In genomic region chr5:14251733-14252132, GRCh38 we compare ENCODE assay signal across 12 cellular contexts.
A peak's percentile ranks its signal among the peaks of the same experiment; 100 is the strongest.
DNase-seq lines count a peak whose midpoint lies in the region; ATAC-seq and TF ChIP-seq lines count a peak whose summit lies in the region.
"Had no signal": no experiment of that assay in that cellular context is flagged by ENCODE, and none has a peak within 500 bp of the region (broad histone marks: within the 10 kb centered on the region; RNA-seq: fewer than 3 reads in every experiment).

No MANE protein-coding gene starts in this region.

- TF ChIP-seq CTCF in MCF 10A (IDR thresholded peaks at IDR 0.05; ENCODE audit: unreplicated experiment) (no peak), mammary epithelial cell (conservative IDR thresholded peaks at IDR 0.05 in 1 of 2, IDR thresholded peaks at IDR 0.05 in 1 of 2; ENCODE audit: extremely low read depth in 1 of 2, insufficient read depth in 1 of 2, low read depth in 1 of 2, low read length in 2 of 2) (no peak)

- H3K9me3 Mint-ChIP-seq in MCF 10A (ENCODE audit: unreplicated experiment) = no peaks in the 10 kb centered on the region

- H3K27ac ChIP-seq in mammary epithelial cell (ENCODE audit: insufficient read depth, low read depth, low read length) = no peak overlapping the region
- H3K27ac ChIP-seq in stomach smooth muscle (ENCODE audit: low read length) = peak overlapping the region; percentile 18
- no peak overlapping the region for H3K27ac ChIP-seq in aorta (ENCODE audit: low read depth in 1 of 2, low read length in 2 of 2)
- H3K27ac ChIP-seq: HL-60, vagina had no signal

- H3K9ac ChIP-seq in mammary epithelial cell (ENCODE audit: insufficient read depth, low read length) (no peak overlapping the region), stomach smooth muscle (ENCODE audit: low read length in 2 of 2) (no peak overlapping the region)

- peaks cover 99% of the 10 kb centered on the region for H3K79me2 ChIP-seq in mammary epithelial cell (ENCODE audit: insufficient read depth, low read length)

- dilution Hi-C loops in mammary epithelial cell (cut with HindIII; ENCODE audit: low sequenced_read_pairs) = no loop called here

- no peak overlapping the region for H3K4me3 Mint-ChIP-seq in MCF 10A (ENCODE audit: unreplicated experiment)

- POLR2A ChIA-PET in MCF 10A (lab: Yijun Ruan, JAX) = no interaction called here

- intact Hi-C loops in MCF 10A (cut with micrococcal nuclease) = no loop called here
- intact Hi-C loops in mammary epithelial cell (cut with micrococcal nuclease) = no loop called here
- intact Hi-C loops in aorta (cut with DNase I) = loop anchor here in 1 of 2 donors (5.0 kb wide), 1 partner anchor 34 kb away; no protein-coding TSS in a partner anchor

- in situ Hi-C loops in mammary epithelial cell (cut with MboI; ENCODE audit: low sequenced_read_pairs in 2 of 2) = no loop called here

- H3K9me3 ChIP-seq in mammary epithelial cell (replicated peaks; ENCODE audit: insufficient read depth, low read length) (peaks cover 24% of the 10 kb centered on the region), stomach smooth muscle (ENCODE audit: control insufficient read depth in 2 of 2, low read length in 2 of 2) (no peaks in the 10 kb centered on the region), aorta (ENCODE audit: control insufficient read depth, low read length) (no peaks in the 10 kb centered on the region)
- H3K9me3 ChIP-seq: vagina had no signal

- H3K27ac Mint-ChIP-seq in MCF 10A (ENCODE audit: low read depth, unreplicated experiment) = peak overlapping the region; percentile 64

- peaks cover 4% of the 10 kb centered on the region for H3K36me3 ChIP-seq in mammary epithelial cell (ENCODE audit: insufficient read depth, low read length)
- no peaks in the 10 kb centered on the region for H3K36me3 ChIP-seq in stomach smooth muscle (ENCODE audit: control insufficient read depth in 2 of 2, insufficient read depth in 2 of 2, low read length in 2 of 2)
- no peaks in the 10 kb centered on the region for H3K36me3 ChIP-seq in aorta (ENCODE audit: control insufficient read depth in 1 of 2, insufficient read depth in 2 of 2, low read length in 1 of 2)
- H3K36me3 ChIP-seq: vagina had no signal

- peak; percentile 40 for ATAC-seq in HG02623 (IDR thresholded peaks at IDR 0.05; ENCODE audit: unreplicated experiment)
- ATAC-seq in HG03575 (IDR thresholded peaks at IDR 0.05; ENCODE audit: extremely low read depth, insufficient number of reproducible peaks, low FRiP score, unreplicated experiment) = peak; percentile 33
- ATAC-seq in aorta (ENCODE audit: low FRiP score) = no peak

- H4K20me1 ChIP-seq in mammary epithelial cell (ENCODE audit: insufficient read depth, low read length) = no peaks in the 10 kb centered on the region

- no peak for DNase-seq in MCF 10A (ENCODE audit: unreplicated experiment)
- DNase-seq in mammary epithelial cell = no peak
- no peak for DNase-seq in activated effector memory CD4-positive, alpha-beta T cell treated with anti-CD3 and anti-CD28 coated beads, Interleukin-2, amount 50 U/mL, for 16 hours
- no peak for DNase-seq in stimulated activated CD4-positive, alpha-beta T cell treated with anti-CD3 and anti-CD28 coated beads, Interleukin-12 subunit alpha, Interleukin-12 subunit beta, amount 100 ng/mL, for 4 hours
- no peak for DNase-seq in aorta
- DNase-seq: central memory CD4-positive, alpha-beta T cell; NCI-H1436 had no signal

- no peak overlapping the region for H3K4me3 ChIP-seq in mammary epithelial cell (replicated peaks in 1 of 3; ENCODE audit: insufficient read depth in 1 of 3, low read depth in 2 of 3, low read length in 3 of 3)
- H3K4me3 ChIP-seq in stomach smooth muscle (ENCODE audit: low read length in 2 of 2) = no peak overlapping the region
- H3K4me3 ChIP-seq in aorta (ENCODE audit: low read length in 2 of 2) = no peak overlapping the region
- H3K4me3 ChIP-seq: vagina had no signal

- no TSS peak for BruUV-seq in MCF 10A (replicated peaks; lab: Mats Ljungman, UMichigan)
- no TSS peak for BruUV-seq in mammary epithelial cell (replicated peaks; lab: Mats Ljungman, UMichigan)

- H3K4me2 ChIP-seq in mammary epithelial cell (ENCODE audit: insufficient read depth, low read depth, low read length) = no peak overlapping the region

- peaks cover 4% of the 10 kb centered on the region for H3K36me3 Mint-ChIP-seq in MCF 10A (ENCODE audit: insufficient read depth, unreplicated experiment)

- H3K4me1 ChIP-seq in mammary epithelial cell (ENCODE audit: insufficient read depth, low read length) = peaks cover 9% of the 10 kb centered on the region
- H3K4me1 ChIP-seq in stomach smooth muscle (ENCODE audit: control insufficient read depth, insufficient read depth, low read length) = peaks cover 48% of the 10 kb centered on the region
- peaks cover 4 to 6% of the 10 kb centered on the region in 2 donors for H3K4me1 ChIP-seq in aorta (ENCODE audit: control insufficient read depth in 1 of 2, insufficient read depth in 2 of 2, low read length in 2 of 2)

- H3K4me1 Mint-ChIP-seq in MCF 10A (ENCODE audit: insufficient read depth, unreplicated experiment) = peaks cover 10% of the 10 kb centered on the region

- CTCF ChIA-PET in MCF 10A (lab: Yijun Ruan, JAX) = no interaction called here
- CTCF ChIA-PET in mammary epithelial cell (lab: Charles Lee; ENCODE audit: low non-redundant PET) = no interaction called here

- no peaks in the 10 kb centered on the region for H3K27me3 Mint-ChIP-seq in MCF 10A (ENCODE audit: insufficient read depth, unreplicated experiment)

- H3K27me3 ChIP-seq in mammary epithelial cell (ENCODE audit: insufficient read depth, low read length) = no peaks in the 10 kb centered on the region
- H3K27me3 ChIP-seq in stomach smooth muscle (ENCODE audit: control insufficient read depth in 1 of 2, insufficient read depth in 2 of 2, low read length in 2 of 2) = no peaks in the 10 kb centered on the region
- no peaks in the 10 kb centered on the region for H3K27me3 ChIP-seq in aorta (ENCODE audit: control insufficient read depth in 1 of 2, insufficient read depth in 2 of 2, low read length in 1 of 2)
- H3K27me3 ChIP-seq: vagina had no signal

- H2AFZ ChIP-seq in mammary epithelial cell (ENCODE audit: low read depth, low read length) = no peak overlapping the region
